Comparison of ENCODE assay signal across 15 cellular contexts in genomic region chr1:27439150-27439549, GRCh38. TPM values are rescaled to one million over a fixed set of nuclear protein-coding genes. Genes with fewer than 3 reads are reported as not detected.
A peak's percentile ranks its signal among the peaks of the same experiment; 100 is the strongest.
DNase-seq lines count a peak whose midpoint lies in the region; ATAC-seq and TF ChIP-seq lines count a peak whose summit lies in the region.
"Had no signal": no experiment of that assay in that cellular context is flagged by ENCODE, and none has a peak within 500 bp of the region (broad histone marks: within the 10 kb centered on the region; RNA-seq: fewer than 3 reads in every experiment).

No MANE protein-coding gene starts in this region.

- BruUV-seq in OCI-LY7 (replicated peaks; lab: Mats Ljungman, UMichigan) = no TSS peak

- H2AFZ ChIP-seq in OCI-LY7 (ENCODE audit: low read length) = no peak overlapping the region

- CTCF ChIA-PET in activated CD4-positive, alpha-beta memory T cell treated with anti-CD3 and anti-CD28 coated beads for 36 hours (lab: Charles Lee) = interaction anchor here (1.0 to 3.4 kb wide), 2 partner anchors 23 to 393 kb away, joined by 3 to 17 read pairs; no protein-coding TSS in a partner anchor
- CTCF ChIA-PET in activated CD4-positive, alpha-beta memory T cell treated with anti-CD3 and anti-CD28 coated beads, Interleukin-2, amount 10 ng/mL, durations not matched to agents 7 days and 5 days (lab: Charles Lee) = interaction anchor here (0.8 to 4.3 kb wide), 4 partner anchors 21 to 129 kb away, joined by 3 to 21 read pairs (median 6); no protein-coding TSS in a partner anchor
- CTCF ChIA-PET in OCI-LY7 (lab: Charles Lee; ENCODE audit: unreplicated experiment) = interaction anchor here (0.6 to 1.6 kb wide), 2 partner anchors 23 to 36 kb away, joined by 3 to 6 read pairs; no protein-coding TSS in a partner anchor

- intact Hi-C loops in activated CD4-positive, alpha-beta memory T cell treated with anti-CD3 and anti-CD28 coated beads for 36 hours (cut with micrococcal nuclease) = no loop called here
- intact Hi-C loops in OCI-LY7 (cut with micrococcal nuclease; ENCODE audit: unreplicated experiment) (no loop called here), spleen (cut with DNase I; ENCODE audit: low total_unique reads) (no loop called here)

- no peak overlapping the region for H3K4me3 Mint-ChIP-seq in activated CD4-positive, alpha-beta memory T cell treated with anti-CD3 and anti-CD28 coated beads for 36 hours
- no peak overlapping the region for H3K4me3 Mint-ChIP-seq in activated CD4-positive, alpha-beta memory T cell treated with anti-CD3 and anti-CD28 coated beads, Interleukin-2, amount 10 ng/mL, durations not matched to agents 7 days and 5 days

- peaks cover 90% of the 10 kb centered on the region for H3K79me2 ChIP-seq in OCI-LY7 (ENCODE audit: insufficient read depth, low read depth, low read length)

- ATAC-seq in SK-N-SH treated with all-trans-retinoic acid at 6 μM for 48 hours = no peak

- peaks cover 10% of the 10 kb centered on the region for H3K36me3 Mint-ChIP-seq in activated CD4-positive, alpha-beta memory T cell treated with anti-CD3 and anti-CD28 coated beads for 36 hours
- peaks cover 31% of the 10 kb centered on the region for H3K36me3 Mint-ChIP-seq in activated CD4-positive, alpha-beta memory T cell treated with anti-CD3 and anti-CD28 coated beads, Interleukin-2, amount 10 ng/mL, durations not matched to agents 7 days and 5 days (ENCODE audit: low read depth)

- H3K9me3 Mint-ChIP-seq in activated CD4-positive, alpha-beta memory T cell treated with anti-CD3 and anti-CD28 coated beads for 36 hours = no peaks in the 10 kb centered on the region
- H3K9me3 Mint-ChIP-seq in activated CD4-positive, alpha-beta memory T cell treated with anti-CD3 and anti-CD28 coated beads, Interleukin-2, amount 10 ng/mL, durations not matched to agents 7 days and 5 days = no peaks in the 10 kb centered on the region

- no peak for TF ChIP-seq CTCF in OCI-LY7 (conservative IDR thresholded peaks at IDR 0.05; ENCODE audit: low read length)
- no peak for TF ChIP-seq CTCF in spleen (IDR thresholded peaks at IDR 0.05 in 8 of 11, conservative IDR thresholded peaks at IDR 0.05 in 3 of 11)

- no peak for TF ChIP-seq POLR2A in spleen (IDR thresholded peaks at IDR 0.05)

- H3K27ac ChIP-seq in OCI-LY7 (ENCODE audit: low read depth, low read length, poor library complexity, severe bottlenecking) (peak overlapping the region; percentile 91), epithelial cell of prostate (peak overlapping the region; percentile 18), spleen (peak overlapping the region; percentile 16 to 90 (median 83))

- H3K4me3 ChIP-seq in OCI-LY7 (ENCODE audit: low read depth, low read length, poor library complexity, severe bottlenecking) (peak overlapping the region; percentile 61), spleen (no peak overlapping the region)

- no peaks in the 10 kb centered on the region for H3K9me2 ChIP-seq in OCI-LY7 (ENCODE audit: insufficient read depth, low read length)

- peak overlapping the region; percentile 46 for H3K27ac Mint-ChIP-seq in activated CD4-positive, alpha-beta memory T cell treated with anti-CD3 and anti-CD28 coated beads for 36 hours
- H3K27ac Mint-ChIP-seq in activated CD4-positive, alpha-beta memory T cell treated with anti-CD3 and anti-CD28 coated beads, Interleukin-2, amount 10 ng/mL, durations not matched to agents 7 days and 5 days = no peak overlapping the region

- POLR2A ChIA-PET in activated CD4-positive, alpha-beta memory T cell treated with anti-CD3 and anti-CD28 coated beads for 36 hours (lab: Charles Lee) = no interaction called here
- POLR2A ChIA-PET in activated CD4-positive, alpha-beta memory T cell treated with anti-CD3 and anti-CD28 coated beads, Interleukin-2, amount 10 ng/mL, durations not matched to agents 7 days and 5 days (lab: Charles Lee) = interaction anchor here (1.0 to 4.8 kb wide), 7 partner anchors 8 to 233 kb away, joined by 3 to 33 read pairs (median 6); partner anchors contain the start of genes IFI6 and WASF2
- POLR2A ChIA-PET in OCI-LY7 (lab: Charles Lee) = interaction anchor here (1.1 to 5.4 kb wide), 4 partner anchors 8 to 25 kb away, joined by 3 to 25 read pairs (median 4); no protein-coding TSS in a partner anchor

- H3K4me1 Mint-ChIP-seq in activated CD4-positive, alpha-beta memory T cell treated with anti-CD3 and anti-CD28 coated beads for 36 hours (ENCODE audit: low read depth) = peaks cover 60% of the 10 kb centered on the region
- H3K4me1 Mint-ChIP-seq in activated CD4-positive, alpha-beta memory T cell treated with anti-CD3 and anti-CD28 coated beads, Interleukin-2, amount 10 ng/mL, durations not matched to agents 7 days and 5 days = peaks cover 52% of the 10 kb centered on the region

- no peaks in the 10 kb centered on the region for H4K20me1 ChIP-seq in OCI-LY7 (ENCODE audit: insufficient read depth, low read length)

- H3K9me3 ChIP-seq in OCI-LY7 (ENCODE audit: low read length) = no peaks in the 10 kb centered on the region
- no peaks in the 10 kb centered on the region for H3K9me3 ChIP-seq in spleen

- no peaks in the 10 kb centered on the region for H3K27me3 Mint-ChIP-seq in activated CD4-positive, alpha-beta memory T cell treated with anti-CD3 and anti-CD28 coated beads for 36 hours
- no peaks in the 10 kb centered on the region for H3K27me3 Mint-ChIP-seq in activated CD4-positive, alpha-beta memory T cell treated with anti-CD3 and anti-CD28 coated beads, Interleukin-2, amount 10 ng/mL, durations not matched to agents 7 days and 5 days

- H3K4me1 ChIP-seq in OCI-LY7 (ENCODE audit: insufficient read depth, low read length, poor library complexity, severe bottlenecking) = peaks cover 90% of the 10 kb centered on the region
- peaks cover 49 to 98% (median 76%) of the 10 kb centered on the region in 6 donors for H3K4me1 ChIP-seq in spleen

- H3K36me3 ChIP-seq in OCI-LY7 (ENCODE audit: insufficient read depth, low read length) (peaks cover 3% of the 10 kb centered on the region), spleen (peaks cover 0 to 39% (median 0%) of the 10 kb centered on the region in 6 donors)

- 39 to 55% (median 50%) methylated on average over 2 of the region's 2 CpGs for WGBS in spleen, 5 donors

- H3K27me3 ChIP-seq in spleen (replicated peaks in 1 of 7) = no peaks in the 10 kb centered on the region

- H3K4me2 ChIP-seq in OCI-LY7 (ENCODE audit: low read length) = peak overlapping the region; percentile 81

- no peak for DNase-seq in activated CD4-positive, alpha-beta memory T cell treated with anti-CD3 and anti-CD28 coated beads for 36 hours
- no peak for DNase-seq in activated CD4-positive, alpha-beta memory T cell treated with anti-CD3 and anti-CD28 coated beads, Interleukin-2, amount 10 ng/mL, durations not matched to agents 7 days and 5 days
- DNase-seq in OCI-LY7 (ENCODE audit: low spot score) (no peak), epithelial cell of prostate (ENCODE audit: low read depth, low spot score) (no peak), spleen (no peak), HUDEP-2 (lab: John Stamatoyannopoulos, UW; ENCODE audit: unreplicated experiment in 76 of 76) (no peak), AG20443 (ENCODE audit: low spot score) (no peak)
- DNase-seq: cerebellar nuclear complex, KG1, mesendoderm, NCI-H146, NCI-H446 had no signal

TF ChIP-seq in SK-N-SH treated with all-trans-retinoic acid at 6 μM for 48 hours, 23 proteins besides CTCF, POLR2A, EP300 and RAD21:
- no peak for TF ChIP-seq RARB (CRISPR knock-in tag; IDR thresholded peaks at IDR 0.05)

RNA-seq across cellular contexts. Expression of gene GPR3, which starts 46.7 kb away (rescaled TPM):
- total RNA-seq in activated CD4-positive, alpha-beta memory T cell treated with anti-CD3 and anti-CD28 coated beads for 36 hours = 1 to 10 TPM; 1.3 to 1.5 TPM
- under 1 TPM; 0.58 to 0.65 TPM for total RNA-seq in activated CD4-positive, alpha-beta memory T cell treated with anti-CD3 and anti-CD28 coated beads, Interleukin-2, amount 10 ng/mL, durations not matched to agents 7 days and 5 days
- 0.21 and 0.32 TPM in 2 replicates for total RNA-seq in OCI-LY7 (2014; rRNA removed; shearing (Covaris generic))
- total RNA-seq in OCI-LY7 (2022) (0.22 and 0.25 TPM in 2 replicates), spleen (under 1 TPM in 3 of 7 donors, not detected in 4; 0.17 to 0.40 (median 0.28) TPM)
- under 1 TPM; 0.05 to 0.15 (median 0.10) TPM for polyA plus RNA-seq in spleen

RNA-seq across cellular contexts. Expression of gene WASF2, which starts 50.8 kb away (rescaled TPM):
- total RNA-seq in activated CD4-positive, alpha-beta memory T cell treated with anti-CD3 and anti-CD28 coated beads for 36 hours = 100 to 1,000 TPM; 109 to 110 TPM
- total RNA-seq in activated CD4-positive, alpha-beta memory T cell treated with anti-CD3 and anti-CD28 coated beads, Interleukin-2, amount 10 ng/mL, durations not matched to agents 7 days and 5 days = 100 to 1,000 TPM; 150 TPM
- 25.1 and 26.9 TPM in 2 replicates for total RNA-seq in OCI-LY7 (2014; rRNA removed; shearing (Covaris generic))
- total RNA-seq in OCI-LY7 (2022) (106 and 110 TPM in 2 replicates), spleen (100 to 1,000 TPM in 4 of 7 donors, 10 to 100 TPM in 3; 92.1 to 196 (median 129) TPM)
- polyA plus RNA-seq in spleen = 10 to 100 TPM; 17.2 to 36.8 (median 23.5) TPM

RNA-seq across cellular contexts. Expression of gene CD164L2, which starts 56.0 kb away (rescaled TPM):
- total RNA-seq in activated CD4-positive, alpha-beta memory T cell treated with anti-CD3 and anti-CD28 coated beads for 36 hours = not detected
- total RNA-seq in activated CD4-positive, alpha-beta memory T cell treated with anti-CD3 and anti-CD28 coated beads, Interleukin-2, amount 10 ng/mL, durations not matched to agents 7 days and 5 days = not detected
- 0.13 TPM in 1 of 2 replicates, not detected in the other for total RNA-seq in OCI-LY7 (2014; rRNA removed; shearing (Covaris generic))
- total RNA-seq in OCI-LY7 (2022) (not detected in 2 replicates), spleen (not detected)
- polyA plus RNA-seq in spleen = under 1 TPM in 1 of 3 donors, not detected in 2; 0.06 TPM
- total RNA-seq: glomerular endothelial cell, osteoblast had no signal

Comparison
In these comparisons a context has a peak if more than half of its experiments do, and no peak if none do; other contexts are left out.
1. H3K27ac ChIP-seq: peak in every context shown above with its lines; median percentile 91 in OCI-LY7; 83 in spleen; 18 in epithelial cell of prostate.